ENCODE assay signal across 5 cellular contexts in the genomic region with DNA sequence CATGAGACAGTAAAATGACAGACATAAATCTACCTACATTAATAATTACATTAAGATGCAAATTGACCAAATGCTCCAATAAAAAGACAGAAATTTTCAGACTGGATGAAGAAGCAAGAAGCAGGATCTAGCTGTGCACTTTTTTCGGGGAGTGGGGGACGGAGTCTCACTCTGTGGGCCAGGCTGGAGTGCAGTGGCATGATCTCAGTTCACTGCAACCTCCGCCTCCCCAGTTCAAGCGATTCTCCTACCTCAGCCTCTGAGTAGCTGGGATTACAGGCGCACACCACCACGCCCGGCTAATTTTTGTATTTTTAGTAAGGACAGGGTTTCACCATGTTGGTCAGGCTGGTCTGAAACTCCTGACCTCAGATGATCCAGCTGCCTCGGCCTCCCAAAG.
DNase-seq lines count a peak whose midpoint lies in the region; ATAC-seq and TF ChIP-seq lines count a peak whose summit lies in the region.
"Not testable (repeated sequence)": the region's sequence is repeated elsewhere in the genome, so short reads cannot be mapped to it uniquely, and the experiment has no call there.

No MANE protein-coding gene starts in this region.

- H3K4me3 ChIP-seq in PC-9, gastrocnemius medialis: not testable (repeated sequence)

- H3K4me3 Mint-ChIP-seq in WTC11; chondrocyte (ENCODE audit: unreplicated experiment); progenitor cell of endocrine pancreas (ENCODE audit: low read depth): not testable (repeated sequence)

- H3K27me3 ChIP-seq in PC-9 (ENCODE audit: insufficient read depth, low read depth); gastrocnemius medialis: not testable (repeated sequence)

- H3K27me3 Mint-ChIP-seq in WTC11 (ENCODE audit: low read depth); chondrocyte (ENCODE audit: low read depth); progenitor cell of endocrine pancreas: not testable (repeated sequence)

- not testable (repeated sequence) for DNase-seq in PC-9; WTC11 (ENCODE audit: low spot score); chondrocyte (ENCODE audit: low spot score); progenitor cell of endocrine pancreas (ENCODE audit: low spot score, unreplicated experiment); gastrocnemius medialis

- not testable (repeated sequence) for H3K9me3 Mint-ChIP-seq in WTC11; chondrocyte (ENCODE audit: low read depth); progenitor cell of endocrine pancreas (ENCODE audit: low read depth)

- TF ChIP-seq POLR2A in gastrocnemius medialis (IDR thresholded peaks at IDR 0.05), result not testable (repeated sequence)

- in situ Hi-C loops in gastrocnemius medialis (cut with MboI; ENCODE audit: low sequenced_read_pairs in 4 of 4), result not testable (repeated sequence)

- peaks cover 29% of the 10 kb centered on the region for H3K36me3 Mint-ChIP-seq in WTC11
- peaks cover 35% of the 10 kb centered on the region for H3K36me3 Mint-ChIP-seq in chondrocyte (ENCODE audit: low read depth)
- peaks cover 47% of the 10 kb centered on the region for H3K36me3 Mint-ChIP-seq in progenitor cell of endocrine pancreas (ENCODE audit: insufficient read depth)

- peaks cover 29% of the 10 kb centered on the region for H3F3A ChIP-seq in PC-9 (ENCODE audit: insufficient read depth, low read depth)

- H3K27ac ChIP-seq in PC-9, result not testable (repeated sequence)
- H3K27ac ChIP-seq in gastrocnemius medialis, result peak overlapping the region; percentile 15 to 61 (median 36)

- TSS peak; percentile 27 for BruUV-seq in PC-9 (replicated peaks; lab: Mats Ljungman, UMichigan)

- H3K4me1 ChIP-seq in PC-9 (replicated peaks; ENCODE audit: insufficient read depth), result not testable (repeated sequence)
- peaks cover 26 to 36% of the 10 kb centered on the region in 2 donors for H3K4me1 ChIP-seq in gastrocnemius medialis

- H4K20me1 ChIP-seq in PC-9 (ENCODE audit: insufficient read depth), result peaks cover 13% of the 10 kb centered on the region; the same call in 1 of the 2 replicates

- H3K9me3 ChIP-seq in PC-9 (ENCODE audit: insufficient read depth, low read depth); gastrocnemius medialis: not testable (repeated sequence)

- POLR2A ChIA-PET in PC-9 (lab: Charles Lee; ENCODE audit: unreplicated experiment); WTC11 (lab: Charles Lee): not testable (repeated sequence)

- TF ChIP-seq CTCF in PC-9 (conservative IDR thresholded peaks at IDR 0.05); WTC11 (IDR thresholded peaks at IDR 0.05); chondrocyte (IDR thresholded peaks at IDR 0.05); progenitor cell of endocrine pancreas (IDR thresholded peaks at IDR 0.05; ENCODE audit: unreplicated experiment); gastrocnemius medialis (IDR thresholded peaks at IDR 0.05 in 4 of 5, conservative IDR thresholded peaks at IDR 0.05 in 1 of 5): not testable (repeated sequence)

- not testable (repeated sequence) for H3K9me2 ChIP-seq in PC-9 (ENCODE audit: insufficient read depth)

- H3K27ac Mint-ChIP-seq in WTC11, result not testable (repeated sequence)
- H3K27ac Mint-ChIP-seq in chondrocyte (ENCODE audit: unreplicated experiment) (peak overlapping the region; percentile 25), progenitor cell of endocrine pancreas (peak overlapping the region; percentile 53)

- CTCF ChIA-PET in PC-9 (lab: Charles Lee); WTC11 (lab: Charles Lee): not testable (repeated sequence)

- intact Hi-C loops in PC-9 (cut with micrococcal nuclease; ENCODE audit: unreplicated experiment); gastrocnemius medialis (cut with DNase I; ENCODE audit: low total_unique reads): not testable (repeated sequence)

- ATAC-seq in WTC11, gastrocnemius medialis: not testable (repeated sequence)

- peaks cover 40% of the 10 kb centered on the region for H3K36me3 ChIP-seq in PC-9 (ENCODE audit: low read depth)
- H3K36me3 ChIP-seq in gastrocnemius medialis, result peaks cover 0 to 13% of the 10 kb centered on the region in 2 donors

- H3K4me2 ChIP-seq in PC-9, result not testable (repeated sequence)

- H3K79me2 ChIP-seq in PC-9 (ENCODE audit: low read depth), result peaks cover 86% of the 10 kb centered on the region

- not testable (repeated sequence) for H3K4me1 Mint-ChIP-seq in WTC11
- H3K4me1 Mint-ChIP-seq in chondrocyte (ENCODE audit: low read depth) (peaks cover 28% of the 10 kb centered on the region), progenitor cell of endocrine pancreas (ENCODE audit: low read depth) (peaks cover 13% of the 10 kb centered on the region)

- H2AFZ ChIP-seq in PC-9, result not testable (repeated sequence)

TF ChIP-seq in WTC11, 78 proteins besides CTCF, POLR2A, EP300 and RAD21:
- TF ChIP-seq ZNF121 (CRISPR knock-in tag; IDR thresholded peaks at IDR 0.05), result peak; percentile 70; the same call in 1 of the 2 replicates
